22 cellular contexts compared by ENCODE assay signal in the genomic region with DNA sequence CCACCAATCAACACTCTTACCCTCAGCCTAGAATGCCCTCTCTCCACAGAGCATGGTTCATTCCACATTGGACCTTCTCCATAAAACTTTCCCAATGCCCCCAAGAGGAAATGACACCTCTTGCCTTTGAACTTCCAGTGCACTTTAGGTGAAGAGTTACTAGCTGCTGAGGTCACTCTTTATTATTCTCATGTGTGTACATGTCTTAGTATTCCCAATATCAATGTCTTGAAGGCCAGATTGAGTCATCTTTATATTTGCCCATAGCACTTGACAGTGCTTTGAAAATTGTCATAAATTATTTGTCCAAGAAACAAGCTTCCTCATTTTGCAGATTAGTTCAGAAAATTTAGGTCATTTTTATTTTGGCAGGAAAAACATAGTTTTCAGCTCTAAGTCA. TPM values are rescaled to one million over a fixed set of nuclear protein-coding genes. Genes with fewer than 3 reads are reported as not detected.
"Had no signal": no experiment of that assay in that cellular context is flagged by ENCODE, and none has a peak within 500 bp of the region (broad histone marks: within the 10 kb centered on the region; RNA-seq: fewer than 3 reads in every experiment).

No MANE protein-coding gene starts in this region.

- H3K4me1 ChIP-seq: left lung, upper lobe of left lung had no signal

- H3K4me3 ChIP-seq: left lung, upper lobe of left lung had no signal

- H3K36me3 ChIP-seq: left lung, upper lobe of left lung had no signal

- H3K27ac Mint-ChIP-seq: activated CD8-positive, alpha-beta memory T cell treated with anti-CD3 and anti-CD28 coated beads, Interleukin-2, amount 10 ng/mL, durations not matched to agents 7 days and 5 days; activated naive CD8-positive, alpha-beta T cell; activated T-cell treated with anti-CD3 and anti-CD28 coated beads, Interleukin-2, amount 50 U/mL, for 24 hours; brain; memory B cell; T-helper 2 cell treated with Interferon-gamma antibody and Interleukin-4, amounts not matched to agents 5 μg/mL and 100 μg/mL, for 36 hours had no signal

- H3K36me3 Mint-ChIP-seq: activated CD8-positive, alpha-beta memory T cell treated with anti-CD3 and anti-CD28 coated beads, Interleukin-2, amount 10 ng/mL, durations not matched to agents 7 days and 5 days; activated naive CD8-positive, alpha-beta T cell; brain; memory B cell had no signal

- H3K27me3 ChIP-seq: left lung, upper lobe of left lung had no signal

- H3K9me3 Mint-ChIP-seq: activated T-cell treated with anti-CD3 and anti-CD28 coated beads, Interleukin-2, amount 50 U/mL, for 24 hours; brain; memory B cell; T-helper 2 cell treated with Interferon-gamma antibody and Interleukin-4, amounts not matched to agents 5 μg/mL and 100 μg/mL, for 36 hours had no signal

- DNase-seq: activated CD4-positive, alpha-beta T cell treated with anti-CD3 and anti-CD28 coated beads, Interleukin-2, amount 50 U/mL, for 4 hours; activated CD4-positive, CD25-positive, alpha-beta regulatory T cell treated with anti-CD3 and anti-CD28 coated beads, Interleukin-2, amount 50 U/mL, for 72 hours; activated CD8-positive, alpha-beta memory T cell treated with anti-CD3 and anti-CD28 coated beads, Interleukin-2, amount 10 ng/mL, durations not matched to agents 7 days and 5 days; activated effector memory CD4-positive, alpha-beta T cell treated with Interleukin-2 at 50 U/mL for 16 hours; activated T-cell treated with anti-CD3 and anti-CD28 coated beads, Interleukin-2, amount 50 U/mL, for 24 hours; amygdala; cerebellar nuclear complex; dermis blood vessel endothelial cell; head of caudate nucleus; left lung; stimulated activated CD4-positive, alpha-beta T cell treated with anti-CD3 and anti-CD28 coated beads, Interleukin-2, amount 100 ng/mL, for 48 hours; stimulated activated CD8-positive, alpha-beta memory T cell treated with anti-CD3 and anti-CD28 coated beads, Interleukin-4, amount 100 ng/mL, for 48 hours; stimulated activated naive CD8-positive, alpha-beta T cell treated with anti-CD3 and anti-CD28 coated beads, Interleukin-15, Interleukin-2, amounts not matched to agents 100 U/mL and 50 U/mL, for 24 hours; upper lobe of left lung had no signal

- H3K9me3 ChIP-seq: left lung, upper lobe of left lung had no signal

- H3K27me3 Mint-ChIP-seq: activated naive CD8-positive, alpha-beta T cell; activated T-cell treated with anti-CD3 and anti-CD28 coated beads, Interleukin-2, amount 50 U/mL, for 24 hours; brain; memory B cell had no signal

- H3K4me1 Mint-ChIP-seq: activated CD8-positive, alpha-beta memory T cell treated with anti-CD3 and anti-CD28 coated beads, Interleukin-2, amount 10 ng/mL, durations not matched to agents 7 days and 5 days; memory B cell had no signal

- ATAC-seq: activated CD8-positive, alpha-beta memory T cell treated with anti-CD3 and anti-CD28 coated beads, Interleukin-2, amount 10 ng/mL, durations not matched to agents 7 days and 5 days; left lung; stimulated activated naive CD8-positive, alpha-beta T cell treated with anti-CD3 and anti-CD28 coated beads, Interleukin-15, Interleukin-2, amounts not matched to agents 100 U/mL and 50 U/mL, for 24 hours had no signal

- H3K4me3 Mint-ChIP-seq: activated CD8-positive, alpha-beta memory T cell treated with anti-CD3 and anti-CD28 coated beads, Interleukin-2, amount 10 ng/mL, durations not matched to agents 7 days and 5 days; activated naive CD8-positive, alpha-beta T cell; activated T-cell treated with anti-CD3 and anti-CD28 coated beads, Interleukin-2, amount 50 U/mL, for 24 hours; brain; memory B cell; T-helper 2 cell treated with Interferon-gamma antibody and Interleukin-4, amounts not matched to agents 5 μg/mL and 100 μg/mL, for 36 hours had no signal

- H3K27ac ChIP-seq: left lung, upper lobe of left lung had no signal

RNA-seq across cellular contexts. Expression of gene DNASE2B, which starts 8.1 kb away (rescaled TPM):
- total RNA-seq: activated CD8-positive, alpha-beta memory T cell treated with anti-CD3 and anti-CD28 coated beads, Interleukin-2, amount 10 ng/mL, durations not matched to agents 7 days and 5 days; dermis blood vessel endothelial cell; fibroblast of villous mesenchyme; osteocyte; temporal lobe had no signal
- polyA plus RNA-seq: esophagus had no signal
